In the genomic region with DNA sequence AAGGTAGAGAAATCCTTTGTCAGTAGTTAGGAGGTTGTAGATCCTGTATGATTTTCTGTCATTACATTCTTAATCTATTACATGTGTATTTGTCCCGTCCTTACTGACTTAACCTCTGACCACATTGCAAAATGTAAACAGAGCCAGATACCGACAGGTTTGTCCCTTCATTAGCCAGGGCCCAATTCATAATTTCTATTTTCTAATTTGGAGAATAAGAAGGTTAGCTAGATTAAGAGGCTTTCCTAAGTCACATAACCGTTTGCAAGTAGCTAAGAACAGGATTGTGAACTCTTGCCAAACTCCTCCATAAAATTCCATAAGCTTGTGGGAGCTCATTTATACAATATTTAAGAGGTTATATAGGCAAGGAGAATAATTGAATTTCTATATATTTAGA, we compare ENCODE assay signal across 1 cellular context.
TF ChIP-seq lines count a peak whose summit lies in the region.

No MANE protein-coding gene starts in this region.

TF ChIP-seq in HepG2, 621 proteins besides CTCF, POLR2A, EP300 and RAD21 (continued from another document and continues in another):
- TF ChIP-seq SMYD3 (CRISPR knock-in tag; IDR thresholded peaks at IDR 0.05) (no peak), HOXA5 (CRISPR knock-in tag; IDR thresholded peaks at IDR 0.05) (no peak; the same call in 1 of the 2 replicates), TBL1XR1 (IDR thresholded peaks at IDR 0.05; ENCODE audit: borderline replicate concordance, low read length, partially characterized antibody) (peak; percentile 66), JUN (CRISPR knock-in tag; IDR thresholded peaks at IDR 0.05) (0 out of 2 replicates have a peak, but pooled peaks have one; percentile 20), BCL6 (CRISPR knock-in tag; IDR thresholded peaks at IDR 0.05) (peak; percentile 83), NFE2 (CRISPR knock-in tag; IDR thresholded peaks at IDR 0.05) (no peak), ZSCAN9 (CRISPR knock-in tag; IDR thresholded peaks at IDR 0.05; ENCODE audit: borderline replicate concordance) (peak; percentile 60; the same call in 1 of the 2 replicates), RXRA (CRISPR knock-in tag; IDR thresholded peaks at IDR 0.05) (no peak; the same call in 1 of the 2 replicates), PPARG (CRISPR knock-in tag; conservative IDR thresholded peaks at IDR 0.05) (peak; percentile 97), FOXK1 (CRISPR knock-in tag; IDR thresholded peaks at IDR 0.05; ENCODE audit: borderline replicate concordance, low read depth) (peak; percentile 63; the same call in 1 of the 2 replicates), ZNF776 (CRISPR knock-in tag; IDR thresholded peaks at IDR 0.05) (no peak), HDAC2 (CRISPR knock-in tag; IDR thresholded peaks at IDR 0.05) (peak; percentile 67; the same call in 1 of the 2 replicates), MED1 (CRISPR knock-in tag; IDR thresholded peaks at IDR 0.05) (peak; percentile 62), DPF2 (CRISPR knock-in tag; IDR thresholded peaks at IDR 0.05; ENCODE audit: borderline replicate concordance, low read depth) (peak; percentile 40; the same call in 1 of the 2 replicates), POLR2AphosphoS2 (IDR thresholded peaks at IDR 0.05; ENCODE audit: low read depth, low read length) (no peak), NR2F1 (CRISPR knock-in tag; IDR thresholded peaks at IDR 0.05) (peak; percentile 94 to 95), CREB1 (IDR thresholded peaks at IDR 0.05) (no peak), CREB1 (CRISPR knock-in tag; IDR thresholded peaks at IDR 0.05) (peak; percentile 23; the same call in 1 of the 2 replicates), TBX3 (IDR thresholded peaks at IDR 0.05; ENCODE audit: borderline replicate concordance) (peak; percentile 54; the same call in 1 of the 2 replicates), FOXJ3 (CRISPR knock-in tag; IDR thresholded peaks at IDR 0.05; ENCODE audit: borderline replicate concordance) (peak; percentile 76; the same call in 1 of the 2 replicates), ZNF530 (CRISPR knock-in tag; IDR thresholded peaks at IDR 0.05; ENCODE audit: low read depth) (no peak), ZNF780A (CRISPR knock-in tag; IDR thresholded peaks at IDR 0.05) (no peak), CHD4 (IDR thresholded peaks at IDR 0.05; ENCODE audit: borderline replicate concordance, low read length) (peak; percentile 54; the same call in 1 of the 2 replicates), ZKSCAN8 (CRISPR knock-in tag; IDR thresholded peaks at IDR 0.05; ENCODE audit: borderline replicate concordance) (0 out of 2 replicates have a peak, but pooled peaks have one; percentile 14), CEBPB (IDR thresholded peaks at IDR 0.05; ENCODE audit: borderline replicate concordance, low read depth, low read length) (peak; percentile 88), MTA1 (CRISPR knock-in tag; IDR thresholded peaks at IDR 0.05; ENCODE audit: borderline replicate concordance) (no peak), SOX5 (CRISPR knock-in tag; IDR thresholded peaks at IDR 0.05; ENCODE audit: borderline replicate concordance) (peak; percentile 72; the same call in 1 of the 2 replicates), MBD4 (IDR thresholded peaks at IDR 0.05; ENCODE audit: borderline replicate concordance, low read length) (peak; percentile 14; the same call in 1 of the 2 replicates), HNF4A (CRISPR knock-in tag; IDR thresholded peaks at IDR 0.05) (peak; percentile 76), FOXO1 (CRISPR knock-in tag; IDR thresholded peaks at IDR 0.05) (peak; percentile 69; the same call in 1 of the 2 replicates), ZNF878 (CRISPR knock-in tag; IDR thresholded peaks at IDR 0.05) (peak; percentile 47; the same call in 1 of the 2 replicates), SOX13 (IDR thresholded peaks at IDR 0.05) (no peak), SOX13 (CRISPR knock-in tag; conservative IDR thresholded peaks at IDR 0.05 in 1 of 2, IDR thresholded peaks at IDR 0.05 in 1 of 2) (peak in 1 of 2 experiments; percentile 89; a peak in 2 of 4 replicates), PITX1 (CRISPR knock-in tag; IDR thresholded peaks at IDR 0.05) (peak; percentile 33; the same call in 1 of the 2 replicates), CBFB (CRISPR knock-in tag; IDR thresholded peaks at IDR 0.05) (peak; percentile 87), MIXL1 (CRISPR knock-in tag; IDR thresholded peaks at IDR 0.05) (peak; percentile 67; the same call in 1 of the 2 replicates), PHF21A (CRISPR knock-in tag; IDR thresholded peaks at IDR 0.05) (peak; percentile 44; the same call in 1 of the 2 replicates), KLF13 (CRISPR knock-in tag; IDR thresholded peaks at IDR 0.05) (no peak), ZNF333 (CRISPR knock-in tag; IDR thresholded peaks at IDR 0.05; ENCODE audit: borderline replicate concordance) (no peak), KDM4B (CRISPR knock-in tag; IDR thresholded peaks at IDR 0.05) (0 out of 2 replicates have a peak, but pooled peaks have one; percentile 52), HNF4G (IDR thresholded peaks at IDR 0.05; ENCODE audit: borderline replicate concordance, low read depth, low read length) (peak; percentile 66), HNF4G (CRISPR knock-in tag; IDR thresholded peaks at IDR 0.05; ENCODE audit: borderline replicate concordance, low read depth) (no peak), KAT8 (CRISPR knock-in tag; IDR thresholded peaks at IDR 0.05) (peak; percentile 11; the same call in 1 of the 2 replicates), NR2F6 (IDR thresholded peaks at IDR 0.05) (peak; percentile 98), NR2F6 (CRISPR knock-in tag; IDR thresholded peaks at IDR 0.05) (peak; percentile 97), LCORL (IDR thresholded peaks at IDR 0.05) (no peak), LCORL (CRISPR knock-in tag; IDR thresholded peaks at IDR 0.05) (peak; percentile 40; the same call in 1 of the 2 replicates), CCDC6 (CRISPR knock-in tag; IDR thresholded peaks at IDR 0.05) (no peak), AGO2 (optimal IDR thresholded peaks at IDR 0.05; ENCODE audit: low read depth, low read length) (no peak), NR2F2 (IDR thresholded peaks at IDR 0.05; ENCODE audit: borderline replicate concordance, low read depth) (peak; percentile 93), DNMT3B (CRISPR knock-in tag; conservative IDR thresholded peaks at IDR 0.05) (no peak), KMT2A (CRISPR knock-in tag; IDR thresholded peaks at IDR 0.05) (no peak), NFIC (IDR thresholded peaks at IDR 0.05; ENCODE audit: low read length) (0 out of 2 replicates have a peak, but pooled peaks have one; percentile 16)
- TF ChIP-seq, protein P1, sequence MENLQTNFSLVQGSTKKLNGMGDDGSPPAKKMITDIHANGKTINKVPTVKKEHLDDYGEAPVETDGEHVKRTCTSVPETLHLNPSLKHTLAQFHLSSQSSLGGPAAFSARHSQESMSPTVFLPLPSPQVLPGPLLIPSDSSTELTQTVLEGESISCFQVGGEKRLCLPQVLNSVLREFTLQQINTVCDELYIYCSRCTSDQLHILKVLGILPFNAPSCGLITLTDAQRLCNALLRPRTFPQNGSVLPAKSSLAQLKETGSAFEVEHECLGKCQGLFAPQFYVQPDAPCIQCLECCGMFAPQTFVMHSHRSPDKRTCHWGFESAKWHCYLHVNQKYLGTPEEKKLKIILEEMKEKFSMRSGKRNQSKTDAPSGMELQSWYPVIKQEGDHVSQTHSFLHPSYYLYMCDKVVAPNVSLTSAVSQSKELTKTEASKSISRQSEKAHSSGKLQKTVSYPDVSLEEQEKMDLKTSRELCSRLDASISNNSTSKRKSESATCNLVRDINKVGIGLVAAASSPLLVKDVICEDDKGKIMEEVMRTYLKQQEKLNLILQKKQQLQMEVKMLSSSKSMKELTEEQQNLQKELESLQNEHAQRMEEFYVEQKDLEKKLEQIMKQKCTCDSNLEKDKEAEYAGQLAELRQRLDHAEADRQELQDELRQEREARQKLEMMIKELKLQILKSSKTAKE (CRISPR knock-in tag; IDR thresholded peaks at IDR 0.05; ENCODE audit: borderline replicate concordance): 0 out of 2 replicates have a peak, but pooled peaks have one; percentile 23
- TF ChIP-seq, protein P2, sequence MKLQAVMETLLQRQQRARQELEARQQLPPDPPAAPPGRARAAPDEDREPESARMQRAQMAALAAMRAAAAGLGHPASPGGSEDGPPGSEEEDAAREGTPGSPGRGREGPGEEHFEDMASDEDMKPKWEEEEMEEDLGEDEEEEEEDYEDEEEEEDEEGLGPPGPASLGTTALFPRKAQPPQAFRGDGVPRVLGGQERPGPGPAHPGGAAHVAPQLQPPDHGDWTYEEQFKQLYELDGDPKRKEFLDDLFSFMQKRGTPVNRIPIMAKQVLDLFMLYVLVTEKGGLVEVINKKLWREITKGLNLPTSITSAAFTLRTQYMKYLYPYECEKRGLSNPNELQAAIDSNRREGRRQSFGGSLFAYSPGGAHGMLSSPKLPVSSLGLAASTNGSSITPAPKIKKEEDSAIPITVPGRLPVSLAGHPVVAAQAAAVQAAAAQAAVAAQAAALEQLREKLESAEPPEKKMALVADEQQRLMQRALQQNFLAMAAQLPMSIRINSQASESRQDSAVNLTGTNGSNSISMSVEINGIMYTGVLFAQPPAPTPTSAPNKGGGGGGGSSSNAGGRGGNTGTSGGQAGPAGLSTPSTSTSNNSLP (IDR thresholded peaks at IDR 0.05; ENCODE audit: low read depth, low read length): peak; percentile 96
- TF ChIP-seq, protein P3, sequence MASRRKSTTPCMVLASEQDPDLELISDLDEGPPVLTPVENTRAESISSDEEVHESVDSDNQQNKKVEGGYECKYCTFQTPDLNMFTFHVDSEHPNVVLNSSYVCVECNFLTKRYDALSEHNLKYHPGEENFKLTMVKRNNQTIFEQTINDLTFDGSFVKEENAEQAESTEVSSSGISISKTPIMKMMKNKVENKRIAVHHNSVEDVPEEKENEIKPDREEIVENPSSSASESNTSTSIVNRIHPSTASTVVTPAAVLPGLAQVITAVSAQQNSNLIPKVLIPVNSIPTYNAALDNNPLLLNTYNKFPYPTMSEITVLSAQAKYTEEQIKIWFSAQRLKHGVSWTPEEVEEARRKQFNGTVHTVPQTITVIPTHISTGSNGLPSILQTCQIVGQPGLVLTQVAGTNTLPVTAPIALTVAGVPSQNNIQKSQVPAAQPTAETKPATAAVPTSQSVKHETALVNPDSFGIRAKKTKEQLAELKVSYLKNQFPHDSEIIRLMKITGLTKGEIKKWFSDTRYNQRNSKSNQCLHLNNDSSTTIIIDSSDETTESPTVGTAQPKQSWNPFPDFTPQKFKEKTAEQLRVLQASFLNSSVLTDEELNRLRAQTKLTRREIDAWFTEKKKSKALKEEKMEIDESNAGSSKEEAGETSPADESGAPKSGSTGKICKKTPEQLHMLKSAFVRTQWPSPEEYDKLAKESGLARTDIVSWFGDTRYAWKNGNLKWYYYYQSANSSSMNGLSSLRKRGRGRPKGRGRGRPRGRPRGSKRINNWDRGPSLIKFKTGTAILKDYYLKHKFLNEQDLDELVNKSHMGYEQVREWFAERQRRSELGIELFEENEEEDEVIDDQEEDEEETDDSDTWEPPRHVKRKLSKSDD (CRISPR knock-in tag; IDR thresholded peaks at IDR 0.05; ENCODE audit: low read depth): no peak
- TF ChIP-seq, protein P4, sequence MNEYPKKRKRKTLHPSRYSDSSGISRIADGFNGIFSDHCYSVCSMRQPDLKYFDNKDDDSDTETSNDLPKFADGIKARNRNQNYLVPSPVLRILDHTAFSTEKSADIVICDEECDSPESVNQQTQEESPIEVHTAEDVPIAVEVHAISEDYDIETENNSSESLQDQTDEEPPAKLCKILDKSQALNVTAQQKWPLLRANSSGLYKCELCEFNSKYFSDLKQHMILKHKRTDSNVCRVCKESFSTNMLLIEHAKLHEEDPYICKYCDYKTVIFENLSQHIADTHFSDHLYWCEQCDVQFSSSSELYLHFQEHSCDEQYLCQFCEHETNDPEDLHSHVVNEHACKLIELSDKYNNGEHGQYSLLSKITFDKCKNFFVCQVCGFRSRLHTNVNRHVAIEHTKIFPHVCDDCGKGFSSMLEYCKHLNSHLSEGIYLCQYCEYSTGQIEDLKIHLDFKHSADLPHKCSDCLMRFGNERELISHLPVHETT (CRISPR knock-in tag; conservative IDR thresholded peaks at IDR 0.05): no peak
- TF ChIP-seq, protein P5, sequence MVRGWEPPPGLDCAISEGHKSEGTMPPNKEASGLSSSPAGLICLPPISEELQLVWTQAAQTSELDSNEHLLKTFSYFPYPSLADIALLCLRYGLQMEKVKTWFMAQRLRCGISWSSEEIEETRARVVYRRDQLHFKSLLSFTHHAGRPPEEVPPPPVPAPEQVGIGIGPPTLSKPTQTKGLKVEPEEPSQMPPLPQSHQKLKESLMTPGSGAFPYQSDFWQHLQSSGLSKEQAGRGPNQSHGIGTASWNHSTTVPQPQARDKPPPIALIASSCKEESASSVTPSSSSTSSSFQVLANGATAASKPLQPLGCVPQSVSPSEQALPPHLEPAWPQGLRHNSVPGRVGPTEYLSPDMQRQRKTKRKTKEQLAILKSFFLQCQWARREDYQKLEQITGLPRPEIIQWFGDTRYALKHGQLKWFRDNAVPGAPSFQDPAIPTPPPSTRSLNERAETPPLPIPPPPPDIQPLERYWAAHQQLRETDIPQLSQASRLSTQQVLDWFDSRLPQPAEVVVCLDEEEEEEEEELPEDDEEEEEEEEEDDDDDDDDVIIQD (CRISPR knock-in tag; IDR thresholded peaks at IDR 0.05; ENCODE audit: low read depth): peak; percentile 73; the same call in 1 of the 2 replicates
- TF ChIP-seq, protein P6, sequence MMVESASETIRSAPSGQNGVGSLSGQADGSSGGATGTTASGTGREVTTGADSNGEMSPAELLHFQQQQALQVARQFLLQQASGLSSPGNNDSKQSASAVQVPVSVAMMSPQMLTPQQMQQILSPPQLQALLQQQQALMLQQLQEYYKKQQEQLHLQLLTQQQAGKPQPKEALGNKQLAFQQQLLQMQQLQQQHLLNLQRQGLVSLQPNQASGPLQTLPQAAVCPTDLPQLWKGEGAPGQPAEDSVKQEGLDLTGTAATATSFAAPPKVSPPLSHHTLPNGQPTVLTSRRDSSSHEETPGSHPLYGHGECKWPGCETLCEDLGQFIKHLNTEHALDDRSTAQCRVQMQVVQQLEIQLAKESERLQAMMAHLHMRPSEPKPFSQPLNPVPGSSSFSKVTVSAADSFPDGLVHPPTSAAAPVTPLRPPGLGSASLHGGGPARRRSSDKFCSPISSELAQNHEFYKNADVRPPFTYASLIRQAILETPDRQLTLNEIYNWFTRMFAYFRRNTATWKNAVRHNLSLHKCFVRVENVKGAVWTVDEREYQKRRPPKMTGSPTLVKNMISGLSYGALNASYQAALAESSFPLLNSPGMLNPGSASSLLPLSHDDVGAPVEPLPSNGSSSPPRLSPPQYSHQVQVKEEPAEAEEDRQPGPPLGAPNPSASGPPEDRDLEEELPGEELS (CRISPR knock-in tag; IDR thresholded peaks at IDR 0.05): peak; percentile 76; the same call in 1 of the 2 replicates
